ENCODE assay signal across 39 cellular contexts in genomic region chr22:19553201-19553600, GRCh38. TPM values are rescaled to one million over a fixed set of nuclear protein-coding genes. Genes with fewer than 3 reads are reported as not detected.
"Had no signal": no experiment of that assay in that cellular context is flagged by ENCODE, and none has a peak within 500 bp of the region (broad histone marks: within the 10 kb centered on the region; RNA-seq: fewer than 3 reads in every experiment).

No MANE protein-coding gene starts in this region.

- DNase-seq: Karpas-422, Kasumi-1, MG63, MM.1S, MV-4-11, NCI-H1048, NCI-H1092, NCI-H1092 treated with DMSO at 0.1 percent for 48 hours, NCI-H1105, NCI-H1105 treated with DMSO at 0.1 percent for 48 hours, NCI-H1417, NCI-H1417 treated with DMSO at 0.1 percent for 48 hours, NCI-H1436, NCI-H1436 treated with DMSO at 0.1 percent for 48 hours, NCI-H146, NCI-H1694, NCI-H1694 treated with DMSO at 0.1 percent for 48 hours, NCI-H187, NCI-H187 treated with DMSO at 0.1 percent for 48 hours, NCI-H1930, NCI-H2029, NCI-H2029 treated with DMSO at 0.1 percent for 48 hours, NCI-H2081, NCI-H2081 treated with DMSO at 0.1 percent for 48 hours, NCI-H2107, NCI-H2171, NCI-H2171 treated with DMSO at 0.1 percent for 48 hours, NCI-H2227 treated with DMSO at 0.1 percent for 48 hours, NCI-H226, NCI-H345, NCI-H446, NCI-H446 treated with DMSO at 0.1 percent for 48 hours, NCI-H510A, NCI-H510A treated with DMSO at 0.1 percent for 48 hours, NCI-H524, NCI-H524 treated with DMSO at 0.1 percent for 48 hours had no signal

- H3K4me3 ChIP-seq: MG63 had no signal

- H3K27me3 ChIP-seq: MG63 had no signal

- H3K36me3 ChIP-seq: MG63 had no signal

- H3K9me3 ChIP-seq: MG63 had no signal

RNA-seq across cellular contexts. Expression of gene CLDN5, which starts 29.0 kb away (rescaled TPM):
- total RNA-seq: M059J, MCF 10A, NCI-H460 had no signal
